In the genomic region with DNA sequence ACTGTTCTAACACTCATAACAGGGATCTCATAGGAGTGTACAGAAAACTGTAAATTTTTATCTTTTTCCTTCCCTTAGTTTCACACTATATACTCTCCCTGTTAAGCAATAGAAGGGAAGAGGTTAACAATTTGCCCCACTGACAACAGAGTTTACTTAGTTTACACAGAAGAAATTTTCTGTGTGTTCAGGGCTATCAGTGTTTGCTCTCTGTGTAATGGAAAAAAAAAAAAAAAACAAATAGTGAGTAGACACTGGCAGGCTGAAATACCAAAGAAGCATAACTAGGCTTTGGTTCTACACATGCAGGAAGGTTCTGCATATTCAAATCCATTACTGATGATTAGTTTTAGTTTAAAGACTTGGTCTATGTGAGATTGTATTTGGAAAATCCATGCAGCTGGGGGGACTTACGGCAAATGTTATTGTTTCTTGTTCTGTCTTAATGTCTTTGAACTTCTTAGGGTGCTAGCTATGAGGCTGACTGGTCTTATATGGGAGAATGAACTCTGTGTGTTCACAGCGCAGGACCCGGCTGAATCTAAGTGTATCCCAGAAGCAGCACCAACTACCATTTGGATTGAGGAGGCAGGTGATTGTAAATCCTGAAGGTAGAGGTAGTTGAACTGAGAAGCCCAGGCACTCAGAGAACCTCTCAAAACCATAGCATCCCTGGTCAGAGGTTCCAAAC, we compare ENCODE assay signal across 1 cellular context.
A peak's percentile ranks its signal among the peaks of the same experiment; 100 is the strongest.
TF ChIP-seq lines count a peak whose summit lies in the region.

No MANE protein-coding gene starts in this region.

TF ChIP-seq in HepG2, 621 proteins besides CTCF, POLR2A, EP300 and RAD21 (continued from another document and continues in another):
- TF ChIP-seq, protein P1, sequence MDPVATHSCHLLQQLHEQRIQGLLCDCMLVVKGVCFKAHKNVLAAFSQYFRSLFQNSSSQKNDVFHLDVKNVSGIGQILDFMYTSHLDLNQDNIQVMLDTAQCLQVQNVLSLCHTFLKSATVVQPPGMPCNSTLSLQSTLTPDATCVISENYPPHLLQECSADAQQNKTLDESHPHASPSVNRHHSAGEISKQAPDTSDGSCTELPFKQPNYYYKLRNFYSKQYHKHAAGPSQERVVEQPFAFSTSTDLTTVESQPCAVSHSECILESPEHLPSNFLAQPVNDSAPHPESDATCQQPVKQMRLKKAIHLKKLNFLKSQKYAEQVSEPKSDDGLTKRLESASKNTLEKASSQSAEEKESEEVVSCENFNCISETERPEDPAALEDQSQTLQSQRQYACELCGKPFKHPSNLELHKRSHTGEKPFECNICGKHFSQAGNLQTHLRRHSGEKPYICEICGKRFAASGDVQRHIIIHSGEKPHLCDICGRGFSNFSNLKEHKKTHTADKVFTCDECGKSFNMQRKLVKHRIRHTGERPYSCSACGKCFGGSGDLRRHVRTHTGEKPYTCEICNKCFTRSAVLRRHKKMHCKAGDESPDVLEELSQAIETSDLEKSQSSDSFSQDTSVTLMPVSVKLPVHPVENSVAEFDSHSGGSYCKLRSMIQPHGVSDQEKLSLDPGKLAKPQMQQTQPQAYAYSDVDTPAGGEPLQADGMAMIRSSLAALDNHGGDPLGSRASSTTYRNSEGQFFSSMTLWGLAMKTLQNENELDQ (CRISPR knock-in tag; IDR thresholded peaks at IDR 0.05; ENCODE audit: borderline replicate concordance) = no peak
- TF ChIP-seq PLRG1 (conservative IDR thresholded peaks at IDR 0.05) (no peak), ZNF234 (CRISPR knock-in tag; conservative IDR thresholded peaks at IDR 0.05) (no peak), ZNF552 (CRISPR knock-in tag; IDR thresholded peaks at IDR 0.05; ENCODE audit: borderline replicate concordance) (no peak), ZNF615 (CRISPR knock-in tag; IDR thresholded peaks at IDR 0.05; ENCODE audit: borderline replicate concordance) (no peak), JDP2 (CRISPR knock-in tag; IDR thresholded peaks at IDR 0.05; ENCODE audit: borderline replicate concordance) (no peak), ZNF616 (CRISPR knock-in tag; IDR thresholded peaks at IDR 0.05; ENCODE audit: low read depth) (no peak), STAG1 (CRISPR knock-in tag; IDR thresholded peaks at IDR 0.05) (peak; percentile 48), SKI (IDR thresholded peaks at IDR 0.05; ENCODE audit: partially characterized antibody) (peak; percentile 81), ZNF768 (CRISPR knock-in tag; IDR thresholded peaks at IDR 0.05) (no peak), SP5 (CRISPR knock-in tag; IDR thresholded peaks at IDR 0.05; ENCODE audit: borderline replicate concordance, low read depth) (no peak), HNF4A (CRISPR knock-in tag; IDR thresholded peaks at IDR 0.05) (peak; percentile 73), ARID2 (CRISPR knock-in tag; IDR thresholded peaks at IDR 0.05; ENCODE audit: borderline replicate concordance) (0 out of 2 replicates have a peak, but pooled peaks have one; percentile 46), FIP1L1 (IDR thresholded peaks at IDR 0.05; ENCODE audit: borderline replicate concordance, insufficient read depth, low read depth, low read length) (no peak), ZNF224 (CRISPR knock-in tag; IDR thresholded peaks at IDR 0.05) (no peak), SALL1 (CRISPR knock-in tag; IDR thresholded peaks at IDR 0.05) (peak; percentile 29; the same call in 1 of the 2 replicates), ZSCAN9 (CRISPR knock-in tag; IDR thresholded peaks at IDR 0.05; ENCODE audit: borderline replicate concordance) (peak; percentile 57; the same call in 1 of the 2 replicates), HNF4G (IDR thresholded peaks at IDR 0.05; ENCODE audit: borderline replicate concordance, low read depth, low read length) (peak; percentile 58; the same call in 1 of the 2 replicates), HNF4G (CRISPR knock-in tag; IDR thresholded peaks at IDR 0.05; ENCODE audit: borderline replicate concordance, low read depth) (no peak), ZFP36L2 (CRISPR knock-in tag; IDR thresholded peaks at IDR 0.05) (no peak), REL (CRISPR knock-in tag; conservative IDR thresholded peaks at IDR 0.05) (no peak), ZNF468 (CRISPR knock-in tag; IDR thresholded peaks at IDR 0.05) (no peak), ZSCAN20 (CRISPR knock-in tag; IDR thresholded peaks at IDR 0.05; ENCODE audit: borderline replicate concordance) (0 out of 2 replicates have a peak, but pooled peaks have one; percentile 61), PITX1 (CRISPR knock-in tag; IDR thresholded peaks at IDR 0.05) (peak; percentile 58; the same call in 1 of the 2 replicates), RAD51 (IDR thresholded peaks at IDR 0.05; ENCODE audit: borderline replicate concordance) (no peak), ZSCAN29 (CRISPR knock-in tag; conservative IDR thresholded peaks at IDR 0.05) (no peak), ZNF556 (CRISPR knock-in tag; IDR thresholded peaks at IDR 0.05; ENCODE audit: borderline replicate concordance) (no peak)
- TF ChIP-seq, protein P2, sequence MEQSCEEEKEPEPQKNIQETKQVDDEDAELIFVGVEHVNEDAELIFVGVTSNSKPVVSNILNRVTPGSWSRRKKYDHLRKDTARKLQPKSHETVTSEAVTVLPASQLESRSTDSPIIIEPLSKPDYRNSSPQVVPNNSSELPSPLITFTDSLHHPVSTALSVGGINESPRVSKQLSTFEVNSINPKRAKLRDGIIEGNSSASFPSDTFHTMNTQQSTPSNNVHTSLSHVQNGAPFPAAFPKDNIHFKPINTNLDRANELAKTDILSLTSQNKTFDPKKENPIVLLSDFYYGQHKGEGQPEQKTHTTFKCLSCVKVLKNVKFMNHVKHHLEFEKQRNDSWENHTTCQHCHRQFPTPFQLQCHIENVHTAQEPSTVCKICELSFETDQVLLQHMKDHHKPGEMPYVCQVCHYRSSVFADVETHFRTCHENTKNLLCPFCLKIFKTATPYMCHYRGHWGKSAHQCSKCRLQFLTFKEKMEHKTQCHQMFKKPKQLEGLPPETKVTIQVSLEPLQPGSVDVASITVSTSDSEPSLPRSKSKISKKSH (CRISPR knock-in tag; IDR thresholded peaks at IDR 0.05; ENCODE audit: borderline replicate concordance) = no peak
- TF ChIP-seq, protein P3, sequence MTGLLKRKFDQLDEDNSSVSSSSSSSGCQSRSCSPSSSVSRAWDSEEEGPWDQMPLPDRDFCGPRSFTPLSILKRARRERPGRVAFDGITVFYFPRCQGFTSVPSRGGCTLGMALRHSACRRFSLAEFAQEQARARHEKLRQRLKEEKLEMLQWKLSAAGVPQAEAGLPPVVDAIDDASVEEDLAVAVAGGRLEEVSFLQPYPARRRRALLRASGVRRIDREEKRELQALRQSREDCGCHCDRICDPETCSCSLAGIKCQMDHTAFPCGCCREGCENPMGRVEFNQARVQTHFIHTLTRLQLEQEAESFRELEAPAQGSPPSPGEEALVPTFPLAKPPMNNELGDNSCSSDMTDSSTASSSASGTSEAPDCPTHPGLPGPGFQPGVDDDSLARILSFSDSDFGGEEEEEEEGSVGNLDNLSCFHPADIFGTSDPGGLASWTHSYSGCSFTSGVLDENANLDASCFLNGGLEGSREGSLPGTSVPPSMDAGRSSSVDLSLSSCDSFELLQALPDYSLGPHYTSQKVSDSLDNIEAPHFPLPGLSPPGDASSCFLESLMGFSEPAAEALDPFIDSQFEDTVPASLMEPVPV (CRISPR knock-in tag; IDR thresholded peaks at IDR 0.05) = no peak
- TF ChIP-seq, protein P4, sequence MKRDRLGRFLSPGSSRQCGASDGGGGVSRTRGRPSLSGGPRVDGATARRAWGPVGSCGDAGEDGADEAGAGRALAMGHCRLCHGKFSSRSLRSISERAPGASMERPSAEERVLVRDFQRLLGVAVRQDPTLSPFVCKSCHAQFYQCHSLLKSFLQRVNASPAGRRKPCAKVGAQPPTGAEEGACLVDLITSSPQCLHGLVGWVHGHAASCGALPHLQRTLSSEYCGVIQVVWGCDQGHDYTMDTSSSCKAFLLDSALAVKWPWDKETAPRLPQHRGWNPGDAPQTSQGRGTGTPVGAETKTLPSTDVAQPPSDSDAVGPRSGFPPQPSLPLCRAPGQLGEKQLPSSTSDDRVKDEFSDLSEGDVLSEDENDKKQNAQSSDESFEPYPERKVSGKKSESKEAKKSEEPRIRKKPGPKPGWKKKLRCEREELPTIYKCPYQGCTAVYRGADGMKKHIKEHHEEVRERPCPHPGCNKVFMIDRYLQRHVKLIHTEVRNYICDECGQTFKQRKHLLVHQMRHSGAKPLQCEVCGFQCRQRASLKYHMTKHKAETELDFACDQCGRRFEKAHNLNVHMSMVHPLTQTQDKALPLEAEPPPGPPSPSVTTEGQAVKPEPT (CRISPR knock-in tag; IDR thresholded peaks at IDR 0.05; ENCODE audit: low read depth) = no peak
- TF ChIP-seq, protein P5, sequence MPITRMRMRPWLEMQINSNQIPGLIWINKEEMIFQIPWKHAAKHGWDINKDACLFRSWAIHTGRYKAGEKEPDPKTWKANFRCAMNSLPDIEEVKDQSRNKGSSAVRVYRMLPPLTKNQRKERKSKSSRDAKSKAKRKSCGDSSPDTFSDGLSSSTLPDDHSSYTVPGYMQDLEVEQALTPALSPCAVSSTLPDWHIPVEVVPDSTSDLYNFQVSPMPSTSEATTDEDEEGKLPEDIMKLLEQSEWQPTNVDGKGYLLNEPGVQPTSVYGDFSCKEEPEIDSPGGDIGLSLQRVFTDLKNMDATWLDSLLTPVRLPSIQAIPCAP (CRISPR knock-in tag; IDR thresholded peaks at IDR 0.05; ENCODE audit: low read depth) = no peak
- TF ChIP-seq, protein P6, sequence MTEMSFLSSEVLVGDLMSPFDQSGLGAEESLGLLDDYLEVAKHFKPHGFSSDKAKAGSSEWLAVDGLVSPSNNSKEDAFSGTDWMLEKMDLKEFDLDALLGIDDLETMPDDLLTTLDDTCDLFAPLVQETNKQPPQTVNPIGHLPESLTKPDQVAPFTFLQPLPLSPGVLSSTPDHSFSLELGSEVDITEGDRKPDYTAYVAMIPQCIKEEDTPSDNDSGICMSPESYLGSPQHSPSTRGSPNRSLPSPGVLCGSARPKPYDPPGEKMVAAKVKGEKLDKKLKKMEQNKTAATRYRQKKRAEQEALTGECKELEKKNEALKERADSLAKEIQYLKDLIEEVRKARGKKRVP (CRISPR knock-in tag; IDR thresholded peaks at IDR 0.05) = peak in 1 of 2 experiments; percentile 69; a peak in 2 of 4 replicates
- TF ChIP-seq, protein P7, sequence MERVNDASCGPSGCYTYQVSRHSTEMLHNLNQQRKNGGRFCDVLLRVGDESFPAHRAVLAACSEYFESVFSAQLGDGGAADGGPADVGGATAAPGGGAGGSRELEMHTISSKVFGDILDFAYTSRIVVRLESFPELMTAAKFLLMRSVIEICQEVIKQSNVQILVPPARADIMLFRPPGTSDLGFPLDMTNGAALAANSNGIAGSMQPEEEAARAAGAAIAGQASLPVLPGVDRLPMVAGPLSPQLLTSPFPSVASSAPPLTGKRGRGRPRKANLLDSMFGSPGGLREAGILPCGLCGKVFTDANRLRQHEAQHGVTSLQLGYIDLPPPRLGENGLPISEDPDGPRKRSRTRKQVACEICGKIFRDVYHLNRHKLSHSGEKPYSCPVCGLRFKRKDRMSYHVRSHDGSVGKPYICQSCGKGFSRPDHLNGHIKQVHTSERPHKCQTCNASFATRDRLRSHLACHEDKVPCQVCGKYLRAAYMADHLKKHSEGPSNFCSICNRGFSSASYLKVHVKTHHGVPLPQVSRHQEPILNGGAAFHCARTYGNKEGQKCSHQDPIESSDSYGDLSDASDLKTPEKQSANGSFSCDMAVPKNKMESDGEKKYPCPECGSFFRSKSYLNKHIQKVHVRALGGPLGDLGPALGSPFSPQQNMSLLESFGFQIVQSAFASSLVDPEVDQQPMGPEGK (CRISPR knock-in tag; IDR thresholded peaks at IDR 0.05) = peak; percentile 27; the same call in 1 of the 2 replicates
- TF ChIP-seq, protein P8, sequence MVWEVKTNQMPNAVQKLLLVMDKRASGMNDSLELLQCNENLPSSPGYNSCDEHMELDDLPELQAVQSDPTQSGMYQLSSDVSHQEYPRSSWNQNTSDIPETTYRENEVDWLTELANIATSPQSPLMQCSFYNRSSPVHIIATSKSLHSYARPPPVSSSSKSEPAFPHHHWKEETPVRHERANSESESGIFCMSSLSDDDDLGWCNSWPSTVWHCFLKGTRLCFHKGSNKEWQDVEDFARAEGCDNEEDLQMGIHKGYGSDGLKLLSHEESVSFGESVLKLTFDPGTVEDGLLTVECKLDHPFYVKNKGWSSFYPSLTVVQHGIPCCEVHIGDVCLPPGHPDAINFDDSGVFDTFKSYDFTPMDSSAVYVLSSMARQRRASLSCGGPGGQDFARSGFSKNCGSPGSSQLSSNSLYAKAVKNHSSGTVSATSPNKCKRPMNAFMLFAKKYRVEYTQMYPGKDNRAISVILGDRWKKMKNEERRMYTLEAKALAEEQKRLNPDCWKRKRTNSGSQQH (CRISPR knock-in tag; IDR thresholded peaks at IDR 0.05; ENCODE audit: low read depth) = no peak
- TF ChIP-seq, protein P9, sequence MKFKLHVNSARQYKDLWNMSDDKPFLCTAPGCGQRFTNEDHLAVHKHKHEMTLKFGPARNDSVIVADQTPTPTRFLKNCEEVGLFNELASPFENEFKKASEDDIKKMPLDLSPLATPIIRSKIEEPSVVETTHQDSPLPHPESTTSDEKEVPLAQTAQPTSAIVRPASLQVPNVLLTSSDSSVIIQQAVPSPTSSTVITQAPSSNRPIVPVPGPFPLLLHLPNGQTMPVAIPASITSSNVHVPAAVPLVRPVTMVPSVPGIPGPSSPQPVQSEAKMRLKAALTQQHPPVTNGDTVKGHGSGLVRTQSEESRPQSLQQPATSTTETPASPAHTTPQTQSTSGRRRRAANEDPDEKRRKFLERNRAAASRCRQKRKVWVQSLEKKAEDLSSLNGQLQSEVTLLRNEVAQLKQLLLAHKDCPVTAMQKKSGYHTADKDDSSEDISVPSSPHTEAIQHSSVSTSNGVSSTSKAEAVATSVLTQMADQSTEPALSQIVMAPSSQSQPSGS (CRISPR knock-in tag; IDR thresholded peaks at IDR 0.05) = peak; percentile 86
- TF ChIP-seq, protein P10, sequence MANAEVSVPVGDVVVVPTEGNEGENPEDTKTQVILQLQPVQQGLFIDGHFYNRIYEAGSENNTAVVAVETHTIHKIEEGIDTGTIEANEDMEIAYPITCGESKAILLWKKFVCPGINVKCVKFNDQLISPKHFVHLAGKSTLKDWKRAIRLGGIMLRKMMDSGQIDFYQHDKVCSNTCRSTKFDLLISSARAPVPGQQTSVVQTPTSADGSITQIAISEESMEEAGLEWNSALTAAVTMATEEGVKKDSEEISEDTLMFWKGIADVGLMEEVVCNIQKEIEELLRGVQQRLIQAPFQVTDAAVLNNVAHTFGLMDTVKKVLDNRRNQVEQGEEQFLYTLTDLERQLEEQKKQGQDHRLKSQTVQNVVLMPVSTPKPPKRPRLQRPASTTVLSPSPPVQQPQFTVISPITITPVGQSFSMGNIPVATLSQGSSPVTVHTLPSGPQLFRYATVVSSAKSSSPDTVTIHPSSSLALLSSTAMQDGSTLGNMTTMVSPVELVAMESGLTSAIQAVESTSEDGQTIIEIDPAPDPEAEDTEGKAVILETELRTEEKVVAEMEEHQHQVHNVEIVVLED (CRISPR knock-in tag; IDR thresholded peaks at IDR 0.05; ENCODE audit: borderline replicate concordance) = no peak; the same call in 1 of the 2 replicates
- TF ChIP-seq, protein P11, sequence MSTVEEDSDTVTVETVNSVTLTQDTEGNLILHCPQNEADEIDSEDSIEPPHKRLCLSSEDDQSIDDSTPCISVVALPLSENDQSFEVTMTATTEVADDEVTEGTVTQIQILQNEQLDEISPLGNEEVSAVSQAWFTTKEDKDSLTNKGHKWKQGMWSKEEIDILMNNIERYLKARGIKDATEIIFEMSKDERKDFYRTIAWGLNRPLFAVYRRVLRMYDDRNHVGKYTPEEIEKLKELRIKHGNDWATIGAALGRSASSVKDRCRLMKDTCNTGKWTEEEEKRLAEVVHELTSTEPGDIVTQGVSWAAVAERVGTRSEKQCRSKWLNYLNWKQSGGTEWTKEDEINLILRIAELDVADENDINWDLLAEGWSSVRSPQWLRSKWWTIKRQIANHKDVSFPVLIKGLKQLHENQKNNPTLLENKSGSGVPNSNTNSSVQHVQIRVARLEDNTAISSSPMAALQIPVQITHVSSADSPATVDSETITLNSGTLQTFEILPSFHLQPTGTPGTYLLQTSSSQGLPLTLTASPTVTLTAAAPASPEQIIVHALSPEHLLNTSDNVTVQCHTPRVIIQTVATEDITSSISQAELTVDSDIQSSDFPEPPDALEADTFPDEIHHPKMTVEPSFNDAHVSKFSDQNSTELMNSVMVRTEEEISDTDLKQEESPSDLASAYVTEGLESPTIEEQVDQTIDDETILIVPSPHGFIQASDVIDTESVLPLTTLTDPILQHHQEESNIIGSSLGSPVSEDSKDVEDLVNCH (CRISPR knock-in tag; IDR thresholded peaks at IDR 0.05) = no peak
